ENCODE assay signal across 1 cellular context in genomic region chr16:9092282-9092962, GRCh38.
TF ChIP-seq lines count a peak whose summit lies in the region.

No MANE protein-coding gene starts in this region.

TF ChIP-seq in H1, 55 proteins besides CTCF, POLR2A, EP300 and RAD21 (continued from another document):
- TF ChIP-seq PHF8 (conservative IDR thresholded peaks at IDR 0.05; ENCODE audit: low read depth, low read length): 0 out of 2 replicates have a peak, but pooled peaks have one; percentile 31
- no peak for TF ChIP-seq SIX5 (IDR thresholded peaks at IDR 0.05; ENCODE audit: low read depth, low read length)
- TF ChIP-seq POLR2AphosphoS5 (IDR thresholded peaks at IDR 0.05; ENCODE audit: low read depth, low read length): no peak
- no peak for TF ChIP-seq CBX5 (IDR thresholded peaks at IDR 0.05; ENCODE audit: low read depth, low read length)
- TF ChIP-seq BCL11A (IDR thresholded peaks at IDR 0.05; ENCODE audit: low read depth in 2 of 2, low read length in 2 of 2): no peak
- peak in 1 of 2 experiments; percentile 9; a peak in 1 of 4 replicates for TF ChIP-seq SIN3A (conservative IDR thresholded peaks at IDR 0.05 in 1 of 2, IDR thresholded peaks at IDR 0.05 in 1 of 2; ENCODE audit: low read depth in 1 of 2, low read length in 2 of 2)
- TF ChIP-seq CBX8 (IDR thresholded peaks at IDR 0.05; ENCODE audit: borderline replicate concordance, low read depth, low read length): no peak
- peak; percentile 33; the same call in 1 of the 2 replicates for TF ChIP-seq ATF2 (IDR thresholded peaks at IDR 0.05; ENCODE audit: low read length)
- peak; percentile 37; the same call in 1 of the 2 replicates for TF ChIP-seq TBP (IDR thresholded peaks at IDR 0.05; ENCODE audit: low read depth, low read length)
- TF ChIP-seq, protein P1, sequence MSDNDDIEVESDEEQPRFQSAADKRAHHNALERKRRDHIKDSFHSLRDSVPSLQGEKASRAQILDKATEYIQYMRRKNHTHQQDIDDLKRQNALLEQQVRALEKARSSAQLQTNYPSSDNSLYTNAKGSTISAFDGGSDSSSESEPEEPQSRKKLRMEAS (IDR thresholded peaks at IDR 0.05): no peak
- TF ChIP-seq KDM5A (IDR thresholded peaks at IDR 0.05; ENCODE audit: low read length): peak; percentile 52; the same call in 1 of the 2 replicates
- no peak for TF ChIP-seq RNF2 (IDR thresholded peaks at IDR 0.05; ENCODE audit: borderline replicate concordance, low read depth, low read length, missing control alignments, poor library complexity, severe bottlenecking)
- TF ChIP-seq ATF3 (IDR thresholded peaks at IDR 0.05; ENCODE audit: insufficient read depth, low read depth, low read length): no peak
- no peak for TF ChIP-seq SP4 (IDR thresholded peaks at IDR 0.05; ENCODE audit: low read length)
- no peak for TF ChIP-seq EZH2 (IDR thresholded peaks at IDR 0.05; ENCODE audit: low read depth, low read length, severe bottlenecking)
- peak; percentile 59 for TF ChIP-seq ASH2L (IDR thresholded peaks at IDR 0.05; ENCODE audit: low read length)
- TF ChIP-seq TEAD4 (IDR thresholded peaks at IDR 0.05; ENCODE audit: low read depth, low read length): no peak
- no peak for TF ChIP-seq GTF2F1 (IDR thresholded peaks at IDR 0.05; ENCODE audit: borderline replicate concordance, low read depth, low read length)
- no peak for TF ChIP-seq TCF12 (IDR thresholded peaks at IDR 0.05; ENCODE audit: low read depth, low read length)
- peak; percentile 91 for TF ChIP-seq YY1 (IDR thresholded peaks at IDR 0.05; ENCODE audit: low read depth, low read length)
TF ChIP-seq in H1: peak in this region for 8.
